In genomic region chr5:53785924-53786323, GRCh38 we compare ENCODE assay signal across 24 cellular contexts.
"Had no signal": no experiment of that assay in that cellular context is flagged by ENCODE, and none has a peak within 500 bp of the region (broad histone marks: within the 10 kb centered on the region; RNA-seq: fewer than 3 reads in every experiment).

No MANE protein-coding gene starts in this region.

- H3K27ac ChIP-seq: brain microvascular endothelial cell, coronary artery, dorsolateral prefrontal cortex, gastroesophageal sphincter, hepatocyte, ovary, right lobe of liver, testis, transverse colon had no signal

- ATAC-seq: activated CD8-positive, alpha-beta T cell treated with anti-CD3 and anti-CD28 coated beads for 36 hours; activated T-cell treated with anti-CD3 and anti-CD28 coated beads, Interleukin-2, amount 50 U/mL, for 4 hours; activated T-helper 17 cell treated with anti-CD3 and anti-CD28 coated beads, Interleukin-2, amount 50 U/mL, for 72 hours; gastroesophageal sphincter; left colon; naive thymus-derived CD4-positive, alpha-beta T cell; right lobe of liver; WTC11 had no signal

- H3K4me1 ChIP-seq: gastroesophageal sphincter, right lobe of liver, testis, transverse colon had no signal

- H3K9me3 ChIP-seq: ovary, right lobe of liver, testis, transverse colon had no signal

- DNase-seq: activated CD4-positive, alpha-beta T cell treated with anti-CD3 and anti-CD28 coated beads, Interleukin-2, amount 50 U/mL, for 1 hour; activated CD8-positive, alpha-beta T cell treated with anti-CD3 and anti-CD28 coated beads for 36 hours; activated gamma-delta T cell treated with Interleukin-2 at 50 U/mL for 16 hours; activated naive CD4-positive, alpha-beta T cell treated with anti-CD3 and anti-CD28 coated beads, Interleukin-2, amount 50 U/mL, for 16 hours; activated T-cell treated with anti-CD3 and anti-CD28 coated beads, Interleukin-2, amount 50 U/mL, for 4 hours; amniotic stem cell; brain microvascular endothelial cell; dorsolateral prefrontal cortex; effector memory CD4-positive, alpha-beta T cell; left colon; mammary epithelial cell; midbrain; naive thymus-derived CD4-positive, alpha-beta T cell; ovary; right lobe of liver; stimulated activated CD4-positive, alpha-beta T cell treated with anti-CD3 and anti-CD28 coated beads, Interleukin-2, amount 100 ng/mL, for 48 hours; stimulated activated naive CD4-positive, alpha-beta T cell treated with Interleukin-2 at 50 U/mL for 16 hours; testis; transverse colon had no signal

- H3K4me3 ChIP-seq: coronary artery, dorsolateral prefrontal cortex, gastroesophageal sphincter, hepatocyte, ovary, right lobe of liver, testis, transverse colon had no signal

- H3K4me2 ChIP-seq: hepatocyte had no signal

- H3K79me2 ChIP-seq: hepatocyte had no signal

- H2AFZ ChIP-seq: hepatocyte had no signal

- H3K27me3 ChIP-seq: brain microvascular endothelial cell, dorsolateral prefrontal cortex, gastroesophageal sphincter, hepatocyte, ovary, right lobe of liver, testis, transverse colon had no signal

- H3K36me3 ChIP-seq: brain microvascular endothelial cell, gastroesophageal sphincter, ovary, right lobe of liver, transverse colon had no signal
